Comparison of ENCODE assay signal across 8 cellular contexts in the genomic region with DNA sequence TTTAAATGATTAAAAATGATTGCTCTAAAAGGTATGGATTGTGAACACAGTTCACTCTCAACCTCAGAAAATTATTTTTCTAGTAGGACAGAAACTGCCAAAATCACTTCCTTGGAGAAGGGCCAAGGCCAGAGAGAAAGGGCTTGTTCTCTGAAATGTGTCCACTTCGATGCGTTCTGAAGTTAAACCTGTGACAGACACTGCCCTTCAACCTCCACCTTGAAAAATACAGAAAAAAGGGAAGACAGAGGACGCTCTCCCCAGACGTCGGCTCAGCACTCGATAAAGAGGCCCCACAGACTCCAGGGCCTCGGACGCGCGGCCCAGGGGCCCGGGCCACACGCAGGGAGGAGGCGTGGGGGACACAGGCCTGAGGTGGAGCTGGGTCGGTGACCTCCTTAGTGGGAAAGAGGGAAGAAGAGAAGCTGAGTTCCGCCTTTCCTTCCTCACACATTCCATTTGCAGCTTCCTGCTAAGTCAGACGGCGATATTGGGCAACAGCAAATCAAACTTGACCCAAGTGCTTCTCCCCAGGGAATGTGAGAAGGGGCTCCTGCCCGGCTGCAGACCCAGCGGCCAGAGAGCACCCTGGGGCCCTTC.
DNase-seq lines count a peak whose midpoint lies in the region; ATAC-seq and TF ChIP-seq lines count a peak whose summit lies in the region.

No MANE protein-coding gene starts in this region.

- peak overlapping the region; percentile 49 to 97 (median 89) for H3K27ac Mint-ChIP-seq in CD8-positive, alpha-beta memory T cell
- peak overlapping the region; percentile 88 for H3K27ac Mint-ChIP-seq in osteocyte (ENCODE audit: unreplicated experiment)

- peak overlapping the region in 4 of 7 donors; percentile 76 to 78 (median 76) for H3K4me3 Mint-ChIP-seq in CD8-positive, alpha-beta memory T cell
- peak overlapping the region; percentile 15 for H3K4me3 Mint-ChIP-seq in osteocyte (ENCODE audit: unreplicated experiment)

- peaks cover 0 to 4% of the 10 kb centered on the region in 2 donors for H3K27me3 Mint-ChIP-seq in CD8-positive, alpha-beta memory T cell
- no peaks in the 10 kb centered on the region for H3K27me3 Mint-ChIP-seq in osteocyte (ENCODE audit: unreplicated experiment)

- no peak for TF ChIP-seq POLR2A in esophagus squamous epithelium (IDR thresholded peaks at IDR 0.05)

- no peak for ATAC-seq in GM19023 (IDR thresholded peaks at IDR 0.05; ENCODE audit: unreplicated experiment)
- no peak for ATAC-seq in HG03139 (IDR thresholded peaks at IDR 0.05; ENCODE audit: unreplicated experiment)

- 63 to 65% methylated on average over 15 to 16 of the region's 19 CpGs for WGBS in esophagus squamous epithelium, 2 donors

- no peak overlapping the region for H3K4me3 ChIP-seq in CD8-positive, alpha-beta memory T cell (ENCODE audit: low read length)
- H3K4me3 ChIP-seq in NT2/D1 (ENCODE audit: insufficient read length, low read depth), result no peak overlapping the region
- H3K4me3 ChIP-seq in esophagus squamous epithelium, result peak overlapping the region in 1 of 4 donors; percentile 28

- peaks cover 54% of the 10 kb centered on the region for H3K4me1 ChIP-seq in CD8-positive, alpha-beta memory T cell (ENCODE audit: insufficient read depth, low read length)
- H3K4me1 ChIP-seq in NT2/D1 (ENCODE audit: insufficient read depth, insufficient read length) (peaks cover 30% of the 10 kb centered on the region), esophagus squamous epithelium (peaks cover 27 to 61% (median 58%) of the 10 kb centered on the region in 3 donors)

- no peak overlapping the region for H3K27ac ChIP-seq in CD8-positive, alpha-beta memory T cell (ENCODE audit: low read depth, low read length)
- H3K27ac ChIP-seq in esophagus squamous epithelium, result peak overlapping the region; percentile 22 to 98 (median 92)

- H3K36me3 Mint-ChIP-seq in CD8-positive, alpha-beta memory T cell, result peaks cover 5 to 63% (median 16%) of the 10 kb centered on the region in 3 donors
- peaks cover 17% of the 10 kb centered on the region for H3K36me3 Mint-ChIP-seq in osteocyte (ENCODE audit: unreplicated experiment)

- no peaks in the 10 kb centered on the region for H3K27me3 ChIP-seq in CD8-positive, alpha-beta memory T cell (ENCODE audit: insufficient read depth, low read length, poor library complexity, severe bottlenecking)
- H3K27me3 ChIP-seq in NT2/D1 (ENCODE audit: insufficient read depth, insufficient read length) (no peaks in the 10 kb centered on the region), esophagus squamous epithelium (peaks cover 0 to 10% (median 0%) of the 10 kb centered on the region in 4 donors)

- TF ChIP-seq CTCF in esophagus squamous epithelium (IDR thresholded peaks at IDR 0.05) (no peak), osteocyte (IDR thresholded peaks at IDR 0.05) (no peak)

- peak overlapping the region; percentile 42 for H3K9ac ChIP-seq in NT2/D1 (ENCODE audit: insufficient read length, low read depth)

- H3K36me3 ChIP-seq in CD8-positive, alpha-beta memory T cell (ENCODE audit: insufficient read depth, low read length), result peaks cover 32% of the 10 kb centered on the region
- peaks cover 13% of the 10 kb centered on the region for H3K36me3 ChIP-seq in NT2/D1 (ENCODE audit: insufficient read depth, insufficient read length, low read length)
- peaks cover 0 to 4% (median 0%) of the 10 kb centered on the region in 3 donors for H3K36me3 ChIP-seq in esophagus squamous epithelium

- no peaks in the 10 kb centered on the region for H3K9me3 ChIP-seq in CD8-positive, alpha-beta memory T cell (ENCODE audit: low read length)
- H3K9me3 ChIP-seq in NT2/D1 (ENCODE audit: insufficient read depth, low read length), result no peaks in the 10 kb centered on the region
- no peaks in the 10 kb centered on the region for H3K9me3 ChIP-seq in esophagus squamous epithelium

- H3K9me3 Mint-ChIP-seq in CD8-positive, alpha-beta memory T cell, result peaks cover 0 to 3% (median 0%) of the 10 kb centered on the region in 5 donors
- H3K9me3 Mint-ChIP-seq in osteocyte (ENCODE audit: unreplicated experiment), result no peaks in the 10 kb centered on the region

- peaks cover 54 to 72% (median 71%) of the 10 kb centered on the region in 3 donors for H3K4me1 Mint-ChIP-seq in CD8-positive, alpha-beta memory T cell
- H3K4me1 Mint-ChIP-seq in osteocyte (ENCODE audit: unreplicated experiment), result peaks cover 68% of the 10 kb centered on the region

- CTCF ChIA-PET in CD8-positive, alpha-beta memory T cell (lab: Charles Lee), result interaction anchor here (1.1 to 2.7 kb wide), 2 partner anchors 42 to 158 kb away, joined by 3 to 13 read pairs; no protein-coding TSS in a partner anchor

- DNase-seq in CD8-positive, alpha-beta memory T cell, result peak in 1 of 5 donors; percentile 33
- DNase-seq in NT2/D1 (ENCODE audit: low read depth, low spot score) (no peak), esophagus squamous epithelium (lab: John Stamatoyannopoulos, UW) (no peak), osteocyte (ENCODE audit: extremely low spot score, unreplicated experiment) (no peak), NCI-H1930 (lab: John Stamatoyannopoulos, UW) (no peak), NCI-H446 treated with DMSO at 0.1 percent for 48 hours (lab: John Stamatoyannopoulos, UW) (no peak)

- POLR2A ChIA-PET in CD8-positive, alpha-beta memory T cell (lab: Charles Lee), result no interaction called here

- intact Hi-C loops in esophagus squamous epithelium (cut with DNase I), result no loop called here
